ENCODE assay signal across 8 cellular contexts in the genomic region with DNA sequence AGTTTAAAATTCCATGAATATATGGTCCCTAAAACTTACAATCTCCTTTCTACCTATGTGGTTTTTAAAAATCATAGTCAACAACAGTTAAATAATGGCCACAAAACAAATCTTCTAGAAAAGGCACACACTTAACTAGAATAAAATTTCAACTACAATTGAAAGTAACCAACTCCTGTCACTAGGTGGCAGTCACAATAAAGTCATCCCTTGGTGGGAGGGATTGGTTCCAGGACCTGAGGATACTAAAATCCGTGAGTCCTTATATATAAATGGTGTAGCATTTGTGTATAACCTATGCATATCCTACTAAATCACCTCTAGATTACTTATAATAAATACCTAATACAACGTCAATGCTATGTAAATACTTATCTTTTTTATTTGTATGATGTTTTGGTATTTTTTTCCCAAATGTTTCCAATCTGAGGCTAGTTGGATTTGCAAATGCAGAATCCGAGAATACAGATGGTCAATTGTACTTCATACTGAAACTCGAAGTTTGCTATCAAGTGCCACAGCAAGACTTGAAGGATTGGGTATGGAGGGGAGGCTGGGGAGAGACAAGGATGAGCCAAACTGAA.
DNase-seq lines count a peak whose midpoint lies in the region; ATAC-seq, FAIRE-seq and TF ChIP-seq lines count a peak whose summit lies in the region.

No MANE protein-coding gene starts in this region.

- H3K9me3 Mint-ChIP-seq in brain = no peaks in the 10 kb centered on the region

- DNase-seq in ACHN (peak; percentile 57), GM13976 (ENCODE audit: low spot score) (peak; percentile 59), NCI-H345 treated with DMSO at 0.1 percent for 48 hours (lab: John Stamatoyannopoulos, UW; ENCODE audit: unreplicated experiment) (peak; percentile 13), vagina (ENCODE audit: extremely low spot score in 2 of 2) (no peak)

- ATAC-seq in GM21717 (IDR thresholded peaks at IDR 0.05; ENCODE audit: unreplicated experiment) = no peak
- ATAC-seq in GM21423 (IDR thresholded peaks at IDR 0.05; ENCODE audit: unreplicated experiment) = no peak

- TF ChIP-seq POLR2A in vagina (IDR thresholded peaks at IDR 0.05) = no peak

- H3K36me3 Mint-ChIP-seq in brain = no peaks in the 10 kb centered on the region

- no peak overlapping the region for H3K4me3 ChIP-seq in vagina

- H3K27ac ChIP-seq in vagina = peak overlapping the region; percentile 21

- H3K27ac Mint-ChIP-seq in brain = peak overlapping the region in 2 of 5 experiments; percentile 68 to 75

- intact Hi-C loops in vagina (cut with DNase I) = no loop called here

- H3K4me3 Mint-ChIP-seq in brain = no peak overlapping the region

- H3K27me3 ChIP-seq in vagina = no peaks in the 10 kb centered on the region

- H3K27me3 Mint-ChIP-seq in brain = no peaks in the 10 kb centered on the region

- TF ChIP-seq CTCF in GM13976 (IDR thresholded peaks at IDR 0.05; ENCODE audit: borderline replicate concordance, control extremely low read depth, extremely low read depth, insufficient read depth, missing control alignments) (peak; percentile 50), brain (conservative IDR thresholded peaks at IDR 0.05) (peak; percentile 64 to 76), vagina (IDR thresholded peaks at IDR 0.05) (peak; percentile 24 to 62 (median 30))

- no peaks in the 10 kb centered on the region for H3K36me3 ChIP-seq in vagina

- peaks cover 35% of the 10 kb centered on the region for H3K4me1 Mint-ChIP-seq in brain

- in situ Hi-C loops in ACHN (cut with HindIII; ENCODE audit: low pct_ligation_motif_present, low pct_unique_long_range_greater_than_20kb, low sequenced_read_pairs) = no loop called here
- in situ Hi-C loops in GM13976 (cut with MboI; ENCODE audit: low sequenced_read_pairs, unreplicated experiment) = no loop called here

- no peaks in the 10 kb centered on the region for H3K9me3 ChIP-seq in vagina

- peak; percentile 100 for FAIRE-seq in islet of Langerhans (lab: Jason Lieb, UNC)

- H3K4me1 ChIP-seq in vagina = peaks cover 11% of the 10 kb centered on the region

Comparison
In these comparisons a context has a peak if more than half of its experiments do, and no peak if none do; other contexts are left out.
1. DNase-seq: peak in ACHN (single experiment), GM13976 (single experiment) and NCI-H345 treated with DMSO at 0.1 percent for 48 hours (single experiment); none in vagina (0 of 2).
2. Peak in every context shown above with its lines, with median percentiles within 50 percentile points of each other: CTCF ChIP-seq.